25 cellular contexts compared by ENCODE assay signal in genomic region chr1:5910666-5911065, GRCh38.
DNase-seq lines count a peak whose midpoint lies in the region; TF ChIP-seq lines count a peak whose summit lies in the region.
"Had no signal": no experiment of that assay in that cellular context is flagged by ENCODE, and none has a peak within 500 bp of the region (broad histone marks: within the 10 kb centered on the region; RNA-seq: fewer than 3 reads in every experiment).

No MANE protein-coding gene starts in this region.

- POLR2A ChIA-PET in OCI-LY7 (lab: Charles Lee) = no interaction called here

- H3K4me1 ChIP-seq in BLaER1 = peaks cover 68% of the 10 kb centered on the region
- peaks cover 0 to 3% (median 0%) of the 10 kb centered on the region in 6 donors for H3K4me1 ChIP-seq in spleen
- no peaks in the 10 kb centered on the region for H3K4me1 ChIP-seq in OCI-LY7 (ENCODE audit: insufficient read depth, low read length, poor library complexity, severe bottlenecking)
- H3K4me1 ChIP-seq: A549, Caco-2, HAP-1 had no signal

- no peaks in the 10 kb centered on the region for H3K27me3 ChIP-seq in BLaER1
- no peaks in the 10 kb centered on the region for H3K27me3 ChIP-seq in H7 (ENCODE audit: control insufficient read depth, insufficient read depth, low read length)
- no peaks in the 10 kb centered on the region for H3K27me3 ChIP-seq in spleen (replicated peaks in 1 of 7)
- H3K27me3 ChIP-seq: MG63 had no signal

- intact Hi-C loops in spleen (cut with DNase I; ENCODE audit: low total_unique reads) (loop anchor here (10.0 kb wide), 1 partner anchor 396 kb away; no protein-coding TSS in a partner anchor), OCI-LY7 (cut with micrococcal nuclease; ENCODE audit: unreplicated experiment) (no loop called here)

- CTCF ChIA-PET in OCI-LY7 (lab: Charles Lee; ENCODE audit: unreplicated experiment) = no interaction called here

- no peaks in the 10 kb centered on the region for H3K9me2 ChIP-seq in OCI-LY7 (ENCODE audit: insufficient read depth, low read length)

- H2AFZ ChIP-seq in OCI-LY7 (ENCODE audit: low read length) = no peak overlapping the region

- H4K20me1 ChIP-seq in BLaER1 (no peaks in the 10 kb centered on the region), OCI-LY7 (ENCODE audit: insufficient read depth, low read length) (no peaks in the 10 kb centered on the region)

- no peaks in the 10 kb centered on the region for H3K9me3 ChIP-seq in BLaER1
- no peaks in the 10 kb centered on the region for H3K9me3 ChIP-seq in spleen
- no peaks in the 10 kb centered on the region for H3K9me3 ChIP-seq in OCI-LY7 (ENCODE audit: low read length)
- H3K9me3 ChIP-seq: A549, Caco-2, HAP-1, MG63 had no signal

- peaks cover 9% of the 10 kb centered on the region for H3K36me3 ChIP-seq in BLaER1
- H3K36me3 ChIP-seq in H7 (replicated peaks; ENCODE audit: control insufficient read depth, insufficient read depth, low read length) = no peaks in the 10 kb centered on the region
- peaks cover 0 to 44% (median 4%) of the 10 kb centered on the region in 6 donors for H3K36me3 ChIP-seq in spleen
- H3K36me3 ChIP-seq in OCI-LY7 (ENCODE audit: insufficient read depth, low read length) = no peaks in the 10 kb centered on the region
- H3K36me3 ChIP-seq: HAP-1, MG63 had no signal

- H3K4me3 ChIP-seq in BLaER1 (no peak overlapping the region), H7 (ENCODE audit: insufficient read depth, low read depth, low read length) (no peak overlapping the region), coronary artery (no peak overlapping the region), spleen (no peak overlapping the region), OCI-LY7 (ENCODE audit: low read depth, low read length, poor library complexity, severe bottlenecking) (no peak overlapping the region)
- H3K4me3 ChIP-seq: A549, HAP-1, MG63 had no signal

- H3K9ac ChIP-seq in BLaER1 = no peak overlapping the region

- no peak for TF ChIP-seq CTCF in coronary artery (IDR thresholded peaks at IDR 0.05)
- TF ChIP-seq CTCF in spleen (IDR thresholded peaks at IDR 0.05 in 8 of 11, conservative IDR thresholded peaks at IDR 0.05 in 3 of 11) = no peak
- no peak for TF ChIP-seq CTCF in OCI-LY7 (conservative IDR thresholded peaks at IDR 0.05; ENCODE audit: low read length)

- H3K27ac ChIP-seq in BLaER1 (0 out of 2 replicates have a peak overlapping the region, but pooled peaks have one; percentile 69), coronary artery (no peak overlapping the region), spleen (no peak overlapping the region), OCI-LY7 (ENCODE audit: low read depth, low read length, poor library complexity, severe bottlenecking) (no peak overlapping the region)
- H3K27ac ChIP-seq: A549, C4-2B, RWPE1 had no signal

- H3K4me2 ChIP-seq in BLaER1 = no peak overlapping the region
- H3K4me2 ChIP-seq in OCI-LY7 (ENCODE audit: low read length) = no peak overlapping the region
- H3K4me2 ChIP-seq: A549 had no signal

- BruUV-seq in OCI-LY7 (replicated peaks; lab: Mats Ljungman, UMichigan) = no TSS peak

- no peaks in the 10 kb centered on the region for H3K79me2 ChIP-seq in OCI-LY7 (ENCODE audit: insufficient read depth, low read depth, low read length)

- TF ChIP-seq POLR2A in spleen (IDR thresholded peaks at IDR 0.05) = no peak

- 96 to 98% (median 97%) methylated on average over 9 to 11 of the region's 11 CpGs for WGBS in spleen, 5 donors

- DNase-seq in H7 = peak; percentile 39
- peak; percentile 56 for DNase-seq in coronary artery (ENCODE audit: low spot score)
- DNase-seq in spleen = peak; percentile 30
- DNase-seq in OCI-LY7 (ENCODE audit: low spot score) = no peak
- no peak for DNase-seq in foreskin melanocyte
- no peak for DNase-seq in DMS 273 (lab: John Stamatoyannopoulos, UW; ENCODE audit: unreplicated experiment)
- DNase-seq: Caco-2; CD8-positive, alpha-beta T cell; DMS79 treated with DMSO at 0.1 percent for 48 hours; GF-D8; HFFc6; IMR-90; KG1; MG63; NCI-H1694; NCI-H2029 treated with DMSO at 0.1 percent for 48 hours; NCI-H226; NCI-H510A; NCI-H69; SHP77 treated with DMSO at 0.1 percent for 48 hours had no signal

Comparison
In these comparisons a context has a peak if more than half of its experiments do, and no peak if none do; other contexts are left out.
1. DNase-seq: peak in H7 (single experiment), coronary artery (single experiment) and spleen (single experiment); none in OCI-LY7 (single experiment), foreskin melanocyte (single experiment) and DMS 273 (single experiment).